In the genomic region with DNA sequence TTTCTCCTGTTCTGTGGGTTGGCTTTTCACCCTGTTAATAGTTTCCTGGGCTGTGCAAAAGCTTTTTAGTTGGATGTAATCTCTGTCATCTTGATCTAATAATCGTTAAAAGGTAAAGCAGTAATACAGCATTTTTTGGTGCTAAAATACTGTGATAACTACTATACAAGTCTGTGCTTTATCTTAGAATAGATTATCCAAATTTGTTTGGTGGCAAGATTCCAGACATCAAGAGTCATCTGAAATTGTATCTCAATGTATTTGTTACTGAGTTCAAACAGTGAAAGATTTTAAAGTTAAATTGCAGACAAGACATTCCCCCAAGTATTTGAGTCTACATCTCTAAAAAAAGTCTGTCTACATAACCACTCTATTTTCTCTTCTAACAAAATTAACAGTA, we compare ENCODE assay signal across 15 cellular contexts. TPM values are rescaled to one million over a fixed set of nuclear protein-coding genes. Genes with fewer than 3 reads are reported as not detected.
DNase-seq lines count a peak whose midpoint lies in the region; ATAC-seq and TF ChIP-seq lines count a peak whose summit lies in the region.
"Had no signal": no experiment of that assay in that cellular context is flagged by ENCODE, and none has a peak within 500 bp of the region (broad histone marks: within the 10 kb centered on the region; RNA-seq: fewer than 3 reads in every experiment).

No MANE protein-coding gene starts in this region.

- no peaks in the 10 kb centered on the region for H3K9me3 Mint-ChIP-seq in memory B cell
- no peaks in the 10 kb centered on the region for H3K9me3 Mint-ChIP-seq in stimulated activated naive B cell treated with anti-CD40 and anti-IgM and Interleukin-4, amounts not matched to agents 10 μg/mL and 1 μg/mL and 100 μg/mL, for 72 hours

- no peak overlapping the region for H3K4me3 Mint-ChIP-seq in memory B cell
- no peak overlapping the region for H3K4me3 Mint-ChIP-seq in stimulated activated naive B cell treated with anti-CD40 and anti-IgM and Interleukin-4, amounts not matched to agents 10 μg/mL and 1 μg/mL and 100 μg/mL, for 72 hours

- peak; percentile 32 for DNase-seq in DMS 273 (lab: John Stamatoyannopoulos, UW; ENCODE audit: unreplicated experiment)
- DNase-seq in DMS 273 treated with DMSO at 0.1 percent for 48 hours (lab: John Stamatoyannopoulos, UW): no peak
- DNase-seq in memory B cell (ENCODE audit: low spot score in 2 of 2): no peak
- DNase-seq in stimulated activated naive B cell treated with anti-CD40 and anti-IgM and Interleukin-4, amounts not matched to agents 10 μg/mL and 1 μg/mL and 100 μg/mL, for 72 hours: no peak
- no peak for DNase-seq in mesenteric fat pad (ENCODE audit: low spot score)
- DNase-seq in GM19240 (ENCODE audit: insufficient read length, low spot score): no peak
- DNase-seq: AML-193, DND-41, HCEC 1CT, KBM-7, NCI-H1105 treated with DMSO at 0.1 percent for 48 hours, NCI-H1694 treated with DMSO at 0.1 percent for 48 hours had no signal

- peak overlapping the region; percentile 38 for H3K27ac Mint-ChIP-seq in memory B cell
- H3K27ac Mint-ChIP-seq in stimulated activated naive B cell treated with anti-CD40 and anti-IgM and Interleukin-4, amounts not matched to agents 10 μg/mL and 1 μg/mL and 100 μg/mL, for 72 hours: peak overlapping the region; percentile 25

- no peaks in the 10 kb centered on the region for H3K27me3 Mint-ChIP-seq in memory B cell
- H3K27me3 Mint-ChIP-seq in stimulated activated naive B cell treated with anti-CD40 and anti-IgM and Interleukin-4, amounts not matched to agents 10 μg/mL and 1 μg/mL and 100 μg/mL, for 72 hours: no peaks in the 10 kb centered on the region

- ATAC-seq in SK-N-SH treated with all-trans-retinoic acid at 6 μM for 48 hours (no peak), memory B cell (ENCODE audit: low read depth) (no peak), HG03280 (IDR thresholded peaks at IDR 0.05; ENCODE audit: unreplicated experiment) (no peak)
- no peak for ATAC-seq in stimulated activated naive B cell treated with anti-CD40 and anti-IgM and Interleukin-4, amounts not matched to agents 10 μg/mL and 1 μg/mL and 100 μg/mL, for 72 hours (replicated peaks)
- ATAC-seq: Right ventricle myocardium inferior had no signal

- H3K36me3 Mint-ChIP-seq in memory B cell: peaks cover 5% of the 10 kb centered on the region
- H3K36me3 Mint-ChIP-seq in stimulated activated naive B cell treated with anti-CD40 and anti-IgM and Interleukin-4, amounts not matched to agents 10 μg/mL and 1 μg/mL and 100 μg/mL, for 72 hours: peaks cover 3 to 7% of the 10 kb centered on the region in 2 donors

- peaks cover 23% of the 10 kb centered on the region for H3K4me1 Mint-ChIP-seq in memory B cell
- peaks cover 19 to 28% of the 10 kb centered on the region in 2 donors for H3K4me1 Mint-ChIP-seq in stimulated activated naive B cell treated with anti-CD40 and anti-IgM and Interleukin-4, amounts not matched to agents 10 μg/mL and 1 μg/mL and 100 μg/mL, for 72 hours

TF ChIP-seq in SK-N-SH treated with all-trans-retinoic acid at 6 μM for 48 hours, 23 proteins besides CTCF, POLR2A, EP300 and RAD21:
- TF ChIP-seq ISL1 (CRISPR knock-in tag; IDR thresholded peaks at IDR 0.05) (0 out of 2 replicates have a peak, but pooled peaks have one; percentile 44), TCF4 (CRISPR knock-in tag; IDR thresholded peaks at IDR 0.05; ENCODE audit: borderline replicate concordance) (peak; percentile 25; the same call in 1 of the 2 replicates), GLIS3 (CRISPR knock-in tag; IDR thresholded peaks at IDR 0.05) (no peak)

RNA-seq across cellular contexts. Expression of gene TBPL1, which starts 18.8 kb away (rescaled TPM):
- total RNA-seq in mesenteric fat pad: 16.5 TPM
